Comparison of ENCODE assay signal across 27 cellular contexts in genomic region chr17:31275126-31275525, GRCh38. TPM values are rescaled to one million over a fixed set of nuclear protein-coding genes. Genes with fewer than 3 reads are reported as not detected.
DNase-seq lines count a peak whose midpoint lies in the region; ATAC-seq and TF ChIP-seq lines count a peak whose summit lies in the region.
"Had no signal": no experiment of that assay in that cellular context is flagged by ENCODE, and none has a peak within 500 bp of the region (broad histone marks: within the 10 kb centered on the region; RNA-seq: fewer than 3 reads in every experiment).

No MANE protein-coding gene starts in this region.

- H2AFZ ChIP-seq in GM23248 (no peak overlapping the region), smooth muscle cell (ENCODE audit: low read depth) (no peak overlapping the region)

- peaks cover 4% of the 10 kb centered on the region; the same call in 1 of the 2 replicates for H3K9me2 ChIP-seq in GM23248 (ENCODE audit: insufficient read depth)

- DNase-seq in GM23248 = peak; percentile 22
- DNase-seq in RKO (ENCODE audit: low spot score) = peak; percentile 41
- DNase-seq in erythroblast (lab: John Stamatoyannopoulos, UW) = peak; percentile 11 to 14
- DNase-seq in smooth muscle cell (lab: John Stamatoyannopoulos, UW; ENCODE audit: unreplicated experiment) = no peak
- DNase-seq in EL = no peak
- no peak for DNase-seq in H7
- DNase-seq: activated CD4-positive, alpha-beta T cell treated with anti-CD3 and anti-CD28 coated beads for 4 hours; activated naive CD4-positive, alpha-beta T cell; activated T-cell treated with anti-CD3 and anti-CD28 coated beads, Interleukin-2, amount 50 U/mL, for 24 hours; amniotic stem cell; DMS53; GDM1; head of caudate nucleus; MG63; naive thymus-derived CD8-positive, alpha-beta T cell; NCI-H524 treated with DMSO at 0.1 percent for 48 hours; pancreas; right lobe of liver; SJCRH30; stimulated activated naive CD8-positive, alpha-beta T cell treated with anti-CD3 and anti-CD28 coated beads, Interleukin-15, amount 100 ng/mL, for 72 hours; thyroid gland had no signal

- TF ChIP-seq CTCF in smooth muscle cell (IDR thresholded peaks at IDR 0.05; ENCODE audit: borderline replicate concordance, insufficient read depth, poor library complexity, severe bottlenecking) = no peak

- H3K4me2 ChIP-seq in GM23248 (ENCODE audit: unreplicated experiment) (peak overlapping the region; percentile 57), smooth muscle cell (no peak overlapping the region)

- H3K9me3 ChIP-seq in GM23248 (ENCODE audit: low read depth) (no peaks in the 10 kb centered on the region), smooth muscle cell (replicated peaks; ENCODE audit: low read depth) (no peaks in the 10 kb centered on the region)
- H3K9me3 ChIP-seq: MG63, pancreas, right lobe of liver, SJCRH30, thyroid gland had no signal

- no peaks in the 10 kb centered on the region for H3K27me3 ChIP-seq in GM23248 (replicated peaks; ENCODE audit: insufficient read depth)
- no peaks in the 10 kb centered on the region for H3K27me3 ChIP-seq in smooth muscle cell (ENCODE audit: low read depth)
- H3K27me3 ChIP-seq in H7 (ENCODE audit: control insufficient read depth, insufficient read depth, low read length) = no peaks in the 10 kb centered on the region
- H3K27me3 ChIP-seq: MG63, pancreas, right lobe of liver, SJCRH30, thyroid gland had no signal

- no peaks in the 10 kb centered on the region for H3K79me2 ChIP-seq in GM23248 (ENCODE audit: insufficient read depth)
- H3K79me2 ChIP-seq in smooth muscle cell (ENCODE audit: low read depth) = no peaks in the 10 kb centered on the region

- H4K20me1 ChIP-seq in GM23248 (ENCODE audit: insufficient read depth) (no peaks in the 10 kb centered on the region), smooth muscle cell (ENCODE audit: low read depth) (peaks cover 4% of the 10 kb centered on the region)

- TF ChIP-seq POLR2A in erythroblast (IDR thresholded peaks at IDR 0.05; ENCODE audit: low read length) = no peak

- whole genome bisulfite sequencing in GM23248 (ENCODE audit: low coverage in 1 of 2, low lambda C conversion rate in 2 of 2, missing lambda C conversion rate in 2 of 2), 2 experiments = 90 to 97% methylated on average over 1 of the region's 1 CpG
- WGBS in smooth muscle cell (ENCODE audit: low lambda C conversion rate) = 83% methylated on average over 1 of the region's 1 CpG

- H3K9ac ChIP-seq in GM23248 = no peak overlapping the region
- no peak overlapping the region for H3K9ac ChIP-seq in smooth muscle cell (ENCODE audit: low read depth)

- peaks cover 29% of the 10 kb centered on the region for H3K4me1 ChIP-seq in GM23248 (ENCODE audit: insufficient read depth)
- no peaks in the 10 kb centered on the region for H3K4me1 ChIP-seq in smooth muscle cell (ENCODE audit: low read depth)
- H3K4me1 ChIP-seq: right lobe of liver had no signal

- H3K36me3 ChIP-seq in GM23248 (ENCODE audit: low read depth) = peaks cover 6% of the 10 kb centered on the region
- H3K36me3 ChIP-seq in smooth muscle cell (ENCODE audit: low read depth) = peaks cover 2% of the 10 kb centered on the region
- H3K36me3 ChIP-seq in H7 (replicated peaks; ENCODE audit: control insufficient read depth, insufficient read depth, low read length) = no peaks in the 10 kb centered on the region
- H3K36me3 ChIP-seq: right lobe of liver, thyroid gland had no signal

- H3F3A ChIP-seq in GM23248 (ENCODE audit: insufficient read depth) (peaks cover 28% of the 10 kb centered on the region), smooth muscle cell (ENCODE audit: low read depth) (no peaks in the 10 kb centered on the region)

- no peak overlapping the region for H3K4me3 ChIP-seq in GM23248
- no peak overlapping the region for H3K4me3 ChIP-seq in smooth muscle cell
- H3K4me3 ChIP-seq in H7 (ENCODE audit: insufficient read depth, low read depth, low read length) = no peak overlapping the region
- H3K4me3 ChIP-seq: K562, MG63, pancreas, right lobe of liver, SJCRH30, thyroid gland had no signal

- H3K27ac ChIP-seq in GM23248 = peak overlapping the region; percentile 47
- H3K27ac ChIP-seq in smooth muscle cell (ENCODE audit: low read depth) = peak overlapping the region; percentile 36
- H3K27ac ChIP-seq: pancreas, right lobe of liver, SJCRH30 had no signal

- ATAC-seq in HG02642 (IDR thresholded peaks at IDR 0.05; ENCODE audit: poor library complexity, unreplicated experiment) (no peak), HG02588 (IDR thresholded peaks at IDR 0.05; ENCODE audit: unreplicated experiment) (no peak)
- ATAC-seq: K562; naive thymus-derived CD8-positive, alpha-beta T cell; Panc1; stimulated activated naive CD8-positive, alpha-beta T cell treated with anti-CD3 and anti-CD28 coated beads, Interleukin-15, amount 100 ng/mL, for 72 hours had no signal

- in situ Hi-C loops in GM23248 (cut with MboI) = no loop called here

RNA-seq across cellular contexts. Expression of gene OMG, which starts 21.9 kb away (rescaled TPM):
- total RNA-seq in GM23248 (2014; rRNA removed; shearing (Covaris generic)) = not detected in 2 replicates
- polyA plus RNA-seq in GM23248 (2016; fragmentation: Nextera tagmentation; extraction: Ambion mirVana) = 0.25 TPM in 1 of 2 replicates, not detected in the other
- total RNA-seq in smooth muscle cell = not detected in 2 replicates
- polyA plus RNA-seq in smooth muscle cell = 0.57 and 1.3 TPM in 2 replicates
- total RNA-seq in H7 (2014; rRNA removed; shearing (Covaris generic)) = not detected in 2 replicates
- total RNA-seq: HT-29, K562, mesothelial cell of epicardium, SJCRH30 had no signal
- polyA plus RNA-seq: naive thymus-derived CD8-positive, alpha-beta T cell had no signal

RNA-seq across cellular contexts. Expression of gene EVI2B, which starts 38.7 kb away (rescaled TPM):
- 0.22 TPM in 1 of 2 replicates, not detected in the other for total RNA-seq in GM23248 (2014; rRNA removed; shearing (Covaris generic))
- polyA plus RNA-seq in GM23248 (2016; fragmentation: Nextera tagmentation; extraction: Ambion mirVana) (0.49 and 0.51 TPM in 2 replicates), smooth muscle cell (0.33 TPM in 1 of 2 replicates, not detected in the other)
- total RNA-seq in smooth muscle cell = not detected in 2 replicates
- not detected in 2 replicates for total RNA-seq in H7 (2014; rRNA removed; shearing (Covaris generic))
- total RNA-seq: HT-29, mesothelial cell of epicardium, SJCRH30 had no signal

RNA-seq across cellular contexts. Expression of gene EVI2A, which starts 46.3 kb away (rescaled TPM):
- 0.86 and 0.89 TPM in 2 replicates for total RNA-seq in GM23248 (2014; rRNA removed; shearing (Covaris generic))
- polyA plus RNA-seq in GM23248 (2016; fragmentation: Nextera tagmentation; extraction: Ambion mirVana) = 0.40 and 0.62 TPM in 2 replicates
- total RNA-seq in smooth muscle cell = not detected in 2 replicates
- 0.33 and 0.44 TPM in 2 replicates for polyA plus RNA-seq in smooth muscle cell
- not detected in 2 replicates for total RNA-seq in H7 (2014; rRNA removed; shearing (Covaris generic))
- total RNA-seq: HT-29, mesothelial cell of epicardium had no signal

Comparison
In these comparisons a context has a peak if more than half of its experiments do, and no peak if none do; other contexts are left out.
1. DNase-seq: peak in GM23248 (single experiment), RKO (single experiment) and erythroblast (2 of 2); none in smooth muscle cell (single experiment), EL (single experiment) and H7 (single experiment).